In the genomic region with DNA sequence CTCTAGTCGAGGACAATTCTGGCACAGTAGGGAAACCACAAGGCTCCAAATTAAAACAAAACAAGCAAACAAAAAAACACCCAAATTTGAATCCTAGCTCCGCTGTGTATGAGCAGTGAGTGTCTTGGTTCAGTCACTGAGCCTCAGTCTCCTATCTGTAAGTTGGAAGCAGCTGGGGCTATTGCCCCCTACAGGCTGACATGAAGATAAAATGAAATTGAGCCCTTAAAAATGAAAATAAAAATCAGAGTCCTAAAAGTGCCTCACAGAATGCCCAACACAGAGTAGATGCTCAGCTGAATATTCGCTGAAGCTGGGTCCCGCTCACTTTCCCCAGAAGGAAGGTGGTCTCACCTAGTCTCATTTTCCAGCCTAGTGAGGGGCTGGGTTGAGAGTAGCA, we compare ENCODE assay signal across 8 cellular contexts.
DNase-seq lines count a peak whose midpoint lies in the region; ATAC-seq, FAIRE-seq and TF ChIP-seq lines count a peak whose summit lies in the region.

No MANE protein-coding gene starts in this region.

- no peak for FAIRE-seq in D721Med (lab: Jason Lieb, UNC)

- peaks cover 89% of the 10 kb centered on the region for H3K27me3 ChIP-seq in IMR-90 (ENCODE audit: control insufficient read depth, insufficient read depth, low read length)
- H3K27me3 ChIP-seq in mesenchymal stem cell (ENCODE audit: control insufficient read depth in 1 of 2, insufficient read depth in 1 of 2, low read length in 2 of 2) = peaks cover 78 to 87% of the 10 kb centered on the region in 2 experiments

- no peak overlapping the region for H2BK120ac ChIP-seq in IMR-90 (ENCODE audit: low read depth, low read length)
- no peak overlapping the region for H2BK120ac ChIP-seq in mesenchymal stem cell (ENCODE audit: low read depth, low read length)

- ATAC-seq in IMR-90 (ENCODE audit: low read depth) = peak; percentile 76
- ATAC-seq in HG03565 (IDR thresholded peaks at IDR 0.05; ENCODE audit: unreplicated experiment) = no peak
- ATAC-seq in GM19023 (IDR thresholded peaks at IDR 0.05; ENCODE audit: unreplicated experiment) = no peak
- no peak for ATAC-seq in HG02571 (IDR thresholded peaks at IDR 0.05; ENCODE audit: unreplicated experiment)
- no peak for ATAC-seq in GM18511 (IDR thresholded peaks at IDR 0.05; ENCODE audit: unreplicated experiment)

- TF ChIP-seq CTCF in D721Med (IDR thresholded peaks at IDR 0.05; ENCODE audit: insufficient read depth, missing control alignments) (peak; percentile 46), IMR-90 (conservative IDR thresholded peaks at IDR 0.05; ENCODE audit: low read depth, low read length) (peak; percentile 57)

- H3K14ac ChIP-seq in IMR-90 (replicated peaks; ENCODE audit: low read depth, low read length) (no peak overlapping the region), mesenchymal stem cell (ENCODE audit: low read length in 2 of 2) (no peak overlapping the region)

- H3K4me2 ChIP-seq in IMR-90 (ENCODE audit: low read depth, low read length) = no peak overlapping the region
- no peak overlapping the region for H3K4me2 ChIP-seq in mesenchymal stem cell (ENCODE audit: low read length, poor library complexity, severe bottlenecking)

- no peak overlapping the region for H3K56ac ChIP-seq in IMR-90 (ENCODE audit: extremely low read depth, insufficient read depth, low read length)

- H3K23ac ChIP-seq in IMR-90 (ENCODE audit: low read depth, low read length) = no peak overlapping the region
- H3K23ac ChIP-seq in mesenchymal stem cell (ENCODE audit: low read length in 2 of 2) = no peak overlapping the region

- H2AFZ ChIP-seq in IMR-90 (replicated peaks; ENCODE audit: low read length, poor library complexity) = no peak overlapping the region
- no peak overlapping the region for H2AFZ ChIP-seq in mesenchymal stem cell (ENCODE audit: low read depth, low read length)

- H4K20me1 ChIP-seq in IMR-90 (ENCODE audit: insufficient read depth, low read length) = no peaks in the 10 kb centered on the region

- no CpG with 5 or more reads among the region's 4 CpGs for WGBS in IMR-90 (ENCODE audit: extremely low coverage in 2 of 2, insufficient read length in 1 of 2), 2 experiments
- WGBS in mesenchymal stem cell = 73% methylated on average over 4 of the region's 4 CpGs

- no peak overlapping the region for H2BK15ac ChIP-seq in IMR-90 (ENCODE audit: low read depth, low read length)
- no peak overlapping the region for H2BK15ac ChIP-seq in mesenchymal stem cell (ENCODE audit: low read depth, poor library complexity, severe bottlenecking)

- in situ Hi-C loops in IMR-90 (cut with MboI; ENCODE audit: low sequenced_read_pairs) = no loop called here

- H2BK5ac ChIP-seq in IMR-90 (ENCODE audit: low read depth, low read length, poor library complexity, severe bottlenecking) = no peak overlapping the region
- H2BK5ac ChIP-seq in mesenchymal stem cell (ENCODE audit: low read depth, low read length, poor library complexity, severe bottlenecking) = no peak overlapping the region

- H2BK12ac ChIP-seq in mesenchymal stem cell (ENCODE audit: low read length in 2 of 2) = no peak overlapping the region

- H3K4ac ChIP-seq in IMR-90 (ENCODE audit: low read depth, low read length) (no peak overlapping the region), mesenchymal stem cell (ENCODE audit: low read depth in 1 of 2, low read length in 2 of 2) (no peak overlapping the region)

- H3K79me1 ChIP-seq in IMR-90 (ENCODE audit: low read depth in 1 of 2, low read length in 2 of 2) = no peaks in the 10 kb centered on the region
- H3K79me1 ChIP-seq in mesenchymal stem cell (replicated peaks; ENCODE audit: low read length, poor library complexity, severe bottlenecking) = no peaks in the 10 kb centered on the region

- dilution Hi-C loops in IMR-90 (cut with HindIII; ENCODE audit: low sequenced_read_pairs, unreplicated experiment) = no loop called here

- no TSS peak for BruUV-seq in IMR-90 (replicated peaks; lab: Mats Ljungman, UMichigan)

- DNase-seq in D721Med (ENCODE audit: insufficient read length, low spot score) (no peak), IMR-90 (peak; percentile 30), amniotic epithelial cell (ENCODE audit: low read depth) (peak; percentile 32), mesenchymal stem cell (peak; percentile 32)

- peak; percentile 19; the same call in 1 of the 2 replicates for TF ChIP-seq RAD21 in IMR-90 (IDR thresholded peaks at IDR 0.05; ENCODE audit: low read length)

- H3K27ac ChIP-seq in IMR-90 (ENCODE audit: insufficient read depth, low read length) (no peak overlapping the region), mesenchymal stem cell (ENCODE audit: low read length, poor library complexity, severe bottlenecking) (no peak overlapping the region)

- no peak overlapping the region for H4K8ac ChIP-seq in IMR-90 (ENCODE audit: low read depth in 2 of 2, low read length in 2 of 2)
- no peak overlapping the region for H4K8ac ChIP-seq in mesenchymal stem cell (ENCODE audit: low read length)

- H4K91ac ChIP-seq in IMR-90 (ENCODE audit: insufficient read depth, low read depth, low read length) (no peak overlapping the region), mesenchymal stem cell (ENCODE audit: low read length) (no peak overlapping the region)

- H3K4me3 ChIP-seq in IMR-90 (ENCODE audit: insufficient read depth, low read depth, low read length) (no peak overlapping the region), mesenchymal stem cell (ENCODE audit: insufficient read depth in 1 of 2, low read depth in 1 of 2, low read length in 2 of 2) (no peak overlapping the region)

- TF ChIP-seq POLR2A in IMR-90 (IDR thresholded peaks at IDR 0.05; ENCODE audit: low read depth, low read length) = no peak

- H2AK5ac ChIP-seq in IMR-90 (ENCODE audit: low read depth, low read length) (no peak overlapping the region), mesenchymal stem cell (ENCODE audit: low read length, severe bottlenecking) (no peak overlapping the region)

- no peaks in the 10 kb centered on the region for H3K9me3 ChIP-seq in IMR-90 (ENCODE audit: control insufficient read depth, insufficient read depth, low read length)
- no peaks in the 10 kb centered on the region for H3K9me3 ChIP-seq in mesenchymal stem cell (ENCODE audit: control insufficient read depth, low read length)

- no peak overlapping the region for H4K5ac ChIP-seq in IMR-90 (ENCODE audit: low read depth, low read length)

- H3K4me1 ChIP-seq in IMR-90 (ENCODE audit: control insufficient read depth, insufficient read depth, low read length) (no peaks in the 10 kb centered on the region), mesenchymal stem cell (ENCODE audit: control insufficient read depth, insufficient read depth, low read depth, low read length) (no peaks in the 10 kb centered on the region)

- H2BK20ac ChIP-seq in IMR-90 (ENCODE audit: low read depth, low read length) = no peak overlapping the region

- peak overlapping the region; percentile 75 for H2AK9ac ChIP-seq in IMR-90 (replicated peaks; ENCODE audit: low read depth, low read length, poor library complexity)

- intact Hi-C loops in IMR-90 (cut with micrococcal nuclease) = no loop called here

- CTCF ChIA-PET in IMR-90 (lab: Yijun Ruan, JAX) = no interaction called here

- H3K9ac ChIP-seq in IMR-90 (ENCODE audit: low read depth, low read length) (no peak overlapping the region), mesenchymal stem cell (ENCODE audit: low read length) (no peak overlapping the region)

- no peaks in the 10 kb centered on the region for H3K9me1 ChIP-seq in IMR-90 (ENCODE audit: insufficient read depth, low read length)

- no peaks in the 10 kb centered on the region for H3K36me3 ChIP-seq in IMR-90 (ENCODE audit: control insufficient read depth, insufficient read depth, low read length)
- H3K36me3 ChIP-seq in mesenchymal stem cell (ENCODE audit: control insufficient read depth in 1 of 2, insufficient read depth in 2 of 2, low read depth in 1 of 2, low read length in 2 of 2) = no peaks in the 10 kb centered on the region

- POLR2A ChIA-PET in IMR-90 (lab: Charles Lee; ENCODE audit: unreplicated experiment) = no interaction called here

- H3K18ac ChIP-seq in IMR-90 (ENCODE audit: low read depth, low read length) = no peak overlapping the region
- H3K18ac ChIP-seq in mesenchymal stem cell (ENCODE audit: low read depth in 1 of 2, low read length in 2 of 2) = no peak overlapping the region

TF ChIP-seq in IMR-90, 13 proteins besides CTCF, POLR2A, EP300 and RAD21:
- TF ChIP-seq, protein P1, sequence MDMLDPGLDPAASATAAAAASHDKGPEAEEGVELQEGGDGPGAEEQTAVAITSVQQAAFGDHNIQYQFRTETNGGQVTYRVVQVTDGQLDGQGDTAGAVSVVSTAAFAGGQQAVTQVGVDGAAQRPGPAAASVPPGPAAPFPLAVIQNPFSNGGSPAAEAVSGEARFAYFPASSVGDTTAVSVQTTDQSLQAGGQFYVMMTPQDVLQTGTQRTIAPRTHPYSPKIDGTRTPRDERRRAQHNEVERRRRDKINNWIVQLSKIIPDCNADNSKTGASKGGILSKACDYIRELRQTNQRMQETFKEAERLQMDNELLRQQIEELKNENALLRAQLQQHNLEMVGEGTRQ (IDR thresholded peaks at IDR 0.05; ENCODE audit: low read depth, low read length) = no peak
- TF ChIP-seq MAFK (IDR thresholded peaks at IDR 0.05; ENCODE audit: low read depth, low read length) = no peak
- no peak for TF ChIP-seq RCOR1 (IDR thresholded peaks at IDR 0.05; ENCODE audit: insufficient replicate concordance, low read length)
- no peak for TF ChIP-seq MXI1 (IDR thresholded peaks at IDR 0.05; ENCODE audit: borderline replicate concordance, low read depth, low read length)
- no peak for TF ChIP-seq RFX5 (IDR thresholded peaks at IDR 0.05; ENCODE audit: low read depth, low read length)
- no peak for TF ChIP-seq BHLHE40 (IDR thresholded peaks at IDR 0.05; ENCODE audit: low read depth, low read length)
